16 cellular contexts compared by ENCODE assay signal in genomic region chr21:29240136-29240535, GRCh38. TPM values are rescaled to one million over a fixed set of nuclear protein-coding genes. Genes with fewer than 3 reads are reported as not detected.
DNase-seq lines count a peak whose midpoint lies in the region; ATAC-seq and TF ChIP-seq lines count a peak whose summit lies in the region.
"Had no signal": no experiment of that assay in that cellular context is flagged by ENCODE, and none has a peak within 500 bp of the region (broad histone marks: within the 10 kb centered on the region; RNA-seq: fewer than 3 reads in every experiment).

No MANE protein-coding gene starts in this region.

- H2AFZ ChIP-seq in KMS-11 (ENCODE audit: low read depth) (no peak overlapping the region), mesenchymal stem cell (ENCODE audit: low read depth, low read length) (no peak overlapping the region)

- no peak overlapping the region for H2BK120ac ChIP-seq in mesenchymal stem cell (ENCODE audit: low read depth, low read length)

- H2BK5ac ChIP-seq in mesenchymal stem cell (ENCODE audit: low read depth, low read length, poor library complexity, severe bottlenecking), result no peak overlapping the region

- H4K8ac ChIP-seq in mesenchymal stem cell (ENCODE audit: low read length), result no peak overlapping the region

- no peak overlapping the region for H2AK5ac ChIP-seq in mesenchymal stem cell (ENCODE audit: low read length, severe bottlenecking)

- no peak for TF ChIP-seq CTCF in KMS-11 (conservative IDR thresholded peaks at IDR 0.05; ENCODE audit: low read depth, low read length)

- peak overlapping the region in 1 of 2 experiments; percentile 57 for H3K4ac ChIP-seq in mesenchymal stem cell (ENCODE audit: low read depth in 1 of 2, low read length in 2 of 2)

- peak overlapping the region; percentile 91; the same call in 1 of the 2 replicates for H3K4me2 ChIP-seq in KMS-11
- no peak overlapping the region for H3K4me2 ChIP-seq in mesenchymal stem cell (ENCODE audit: low read length, poor library complexity, severe bottlenecking)

- peak overlapping the region; percentile 87 for H2BK15ac ChIP-seq in mesenchymal stem cell (ENCODE audit: low read depth, poor library complexity, severe bottlenecking)

- DNase-seq in cerebellum (ENCODE audit: low spot score) (peak; percentile 83), mesenchymal stem cell (no peak), Kasumi-1 (lab: John Stamatoyannopoulos, UW) (no peak), left colon (no peak)
- no peak for DNase-seq in stimulated activated CD4-positive, alpha-beta T cell treated with anti-CD3 and anti-CD28 coated beads, Interleukin-4, amount 100 ng/mL, for 1 hour
- DNase-seq: Caco-2; CD4-positive, CD25-positive, alpha-beta regulatory T cell; CD8-positive, alpha-beta T cell; DMS153; DND-41; GDM1; GOT3; HFFc6 had no signal

- H4K91ac ChIP-seq in mesenchymal stem cell (ENCODE audit: low read length), result no peak overlapping the region

- H3K36me3 ChIP-seq in KMS-11 (ENCODE audit: insufficient read depth) (no peaks in the 10 kb centered on the region), mesenchymal stem cell (ENCODE audit: control insufficient read depth in 1 of 2, insufficient read depth in 2 of 2, low read depth in 1 of 2, low read length in 2 of 2) (no peaks in the 10 kb centered on the region)
- H3K36me3 ChIP-seq: HAP-1 had no signal

- no peaks in the 10 kb centered on the region for H3K79me2 ChIP-seq in KMS-11 (ENCODE audit: insufficient read depth, low read depth)

- H3K18ac ChIP-seq in mesenchymal stem cell (ENCODE audit: low read depth in 1 of 2, low read length in 2 of 2), result no peak overlapping the region

- H3K14ac ChIP-seq in mesenchymal stem cell (ENCODE audit: low read length in 2 of 2), result no peak overlapping the region

- H3K27ac ChIP-seq in KMS-11, result no peak overlapping the region; the same call in 1 of the 2 replicates
- no peak overlapping the region for H3K27ac ChIP-seq in mesenchymal stem cell (ENCODE audit: low read length, poor library complexity, severe bottlenecking)

- H2BK12ac ChIP-seq in mesenchymal stem cell (ENCODE audit: low read length in 2 of 2), result peak overlapping the region in 1 of 2 experiments; percentile 32

- intact Hi-C loops in left colon (cut with DNase I, micrococcal nuclease), result no loop called here

- no peak overlapping the region for H3K23ac ChIP-seq in mesenchymal stem cell (ENCODE audit: low read length in 2 of 2)

- WGBS in mesenchymal stem cell, result no CpG with 5 or more reads among the region's 1 CpG

- H3K9ac ChIP-seq in KMS-11 (no peak overlapping the region), mesenchymal stem cell (ENCODE audit: low read length) (no peak overlapping the region)

- H3K27me3 ChIP-seq in KMS-11 (ENCODE audit: insufficient read depth, low read depth) (no peaks in the 10 kb centered on the region), mesenchymal stem cell (ENCODE audit: control insufficient read depth in 1 of 2, insufficient read depth in 1 of 2, low read length in 2 of 2) (no peaks in the 10 kb centered on the region)

- no peaks in the 10 kb centered on the region for H3K79me1 ChIP-seq in mesenchymal stem cell (replicated peaks; ENCODE audit: low read length, poor library complexity, severe bottlenecking)

- no peak for ATAC-seq in left colon
- ATAC-seq: CD8-positive, alpha-beta T cell; GM12878 had no signal

- H3K4me1 ChIP-seq in KMS-11 (ENCODE audit: low read depth, poor library complexity, severe bottlenecking) (peaks cover 72% of the 10 kb centered on the region), mesenchymal stem cell (ENCODE audit: control insufficient read depth, insufficient read depth, low read depth, low read length) (no peaks in the 10 kb centered on the region)
- H3K4me1 ChIP-seq: Caco-2, HAP-1 had no signal

- no peaks in the 10 kb centered on the region for H3K9me3 ChIP-seq in mesenchymal stem cell (ENCODE audit: control insufficient read depth, low read length)
- H3K9me3 ChIP-seq: Caco-2, HAP-1 had no signal

- H3K4me3 ChIP-seq in KMS-11 (IDR thresholded peaks at IDR 0.05; ENCODE audit: insufficient read depth, low read depth, low read length) (no peak overlapping the region), mesenchymal stem cell (ENCODE audit: insufficient read depth in 1 of 2, low read depth in 1 of 2, low read length in 2 of 2) (no peak overlapping the region)
- H3K4me3 ChIP-seq: GM12878, HAP-1 had no signal

- no peaks in the 10 kb centered on the region for H4K20me1 ChIP-seq in KMS-11 (ENCODE audit: insufficient read depth)

RNA-seq across cellular contexts. Expression of gene BACH1, which starts 58.6 kb away (rescaled TPM):
- total RNA-seq in cerebellum (116 TPM), left colon (10 to 100 TPM; 38.5 to 63.8 TPM)
- 34.9 TPM for polyA plus RNA-seq in mesenchymal stem cell (2013, experiment 1 of 2)
- polyA plus RNA-seq in mesenchymal stem cell (2013, experiment 2 of 2), result 36.8 TPM
